8 cellular contexts compared by ENCODE assay signal in genomic region chr14:100193417-100194357, GRCh38. TPM values are rescaled to one million over a fixed set of nuclear protein-coding genes. Genes with fewer than 3 reads are reported as not detected.
DNase-seq lines count a peak whose midpoint lies in the region; ATAC-seq and TF ChIP-seq lines count a peak whose summit lies in the region.

No MANE protein-coding gene starts in this region.

- 56 to 65% methylated on average over 12 of the region's 12 CpGs for WGBS in sigmoid colon, 2 donors

- no peak for DNase-seq in right atrium auricular region (ENCODE audit: low spot score)
- DNase-seq in left cardiac atrium: no peak
- DNase-seq in WERI-Rb-1: no peak
- DNase-seq in foreskin melanocyte: peak; percentile 11
- DNase-seq in sigmoid colon: no peak
- DNase-seq in middle frontal gyrus (ENCODE audit: extremely low spot score, low spot score): no peak
- DNase-seq in NCI-H748 (lab: John Stamatoyannopoulos, UW; ENCODE audit: unreplicated experiment): no peak

- ATAC-seq in left cardiac atrium (no peak), GM21423 (IDR thresholded peaks at IDR 0.05; ENCODE audit: unreplicated experiment) (no peak)

- H3K4me3 ChIP-seq in right atrium auricular region (peak overlapping the region; percentile 36 to 57), WERI-Rb-1 (ENCODE audit: low read depth, low read length) (peak overlapping the region; percentile 42), sigmoid colon (peak overlapping the region; percentile 18 to 59 (median 51))

- TF ChIP-seq POLR2A in sigmoid colon (IDR thresholded peaks at IDR 0.05): no peak

- H3K36me3 ChIP-seq in right atrium auricular region (no peaks in the 10 kb centered on the region), WERI-Rb-1 (no peaks in the 10 kb centered on the region), sigmoid colon (no peaks in the 10 kb centered on the region)

- no peak for TF ChIP-seq EP300 in sigmoid colon (IDR thresholded peaks at IDR 0.05)

- no peaks in the 10 kb centered on the region for H3K9me3 ChIP-seq in right atrium auricular region
- no peaks in the 10 kb centered on the region for H3K9me3 ChIP-seq in WERI-Rb-1 (ENCODE audit: severe bottlenecking)
- H3K9me3 ChIP-seq in sigmoid colon: no peaks in the 10 kb centered on the region

- TF ChIP-seq CTCF in right atrium auricular region (IDR thresholded peaks at IDR 0.05) (no peak), WERI-Rb-1 (IDR thresholded peaks at IDR 0.05; ENCODE audit: low read depth, low read length) (0 out of 2 replicates have a peak, but pooled peaks have one; percentile 3), sigmoid colon (IDR thresholded peaks at IDR 0.05) (no peak)

- intact Hi-C loops in left cardiac atrium (cut with DNase I): loop anchor here (2.0 to 5.0 kb wide), 3 partner anchors 86 to 211 kb away; no protein-coding TSS in a partner anchor
- intact Hi-C loops in sigmoid colon (cut with DNase I): loop anchor here (2.0 to 5.0 kb wide), 2 partner anchors 43 to 86 kb away; no protein-coding TSS in a partner anchor

- no peaks in the 10 kb centered on the region for H3K27me3 ChIP-seq in right atrium auricular region
- H3K27me3 ChIP-seq in WERI-Rb-1 (ENCODE audit: insufficient read depth, low read depth, severe bottlenecking): no peaks in the 10 kb centered on the region
- H3K27me3 ChIP-seq in sigmoid colon: no peaks in the 10 kb centered on the region

- H3K4me1 ChIP-seq in right atrium auricular region: peaks cover 0 to 18% of the 10 kb centered on the region in 2 donors
- peaks cover 0 to 17% (median 11%) of the 10 kb centered on the region in 4 donors for H3K4me1 ChIP-seq in sigmoid colon

- H3K27ac ChIP-seq in right atrium auricular region (peak overlapping the region; percentile 89 to 90), WERI-Rb-1 (peak overlapping the region; percentile 81), sigmoid colon (peak overlapping the region; percentile 87 to 92 (median 88))

RNA-seq across cellular contexts. Expression of gene DEGS2, which starts 34.2 kb away (rescaled TPM):
- total RNA-seq in right atrium auricular region (not detected), left cardiac atrium (under 1 TPM in 1 of 2 donors, not detected in 1; 0.18 TPM), sigmoid colon (under 1 TPM; under 0.01 to 0.54 (median 0.39) TPM)
- polyA plus RNA-seq in sigmoid colon: 10 to 100 TPM in 1 of 3 donors, 1 to 10 TPM in 2; 2.4 to 11.9 (median 2.8) TPM

RNA-seq across cellular contexts. Expression of gene YY1, which starts 45.3 kb away (rescaled TPM):
- 10 to 100 TPM; 31.3 to 36.3 TPM for total RNA-seq in right atrium auricular region
- 10 to 100 TPM; 41.0 to 45.7 TPM for total RNA-seq in left cardiac atrium
- 10 to 100 TPM; 53.9 to 61.5 (median 55.2) TPM for total RNA-seq in sigmoid colon
- 10 to 100 TPM; 26.7 to 46.7 (median 40.2) TPM for polyA plus RNA-seq in sigmoid colon
